Comparison of ENCODE assay signal across 8 cellular contexts in genomic region chr10:59362991-59363390, GRCh38. TPM values are rescaled to one million over a fixed set of nuclear protein-coding genes. Genes with fewer than 3 reads are reported as not detected.
DNase-seq lines count a peak whose midpoint lies in the region; ATAC-seq and TF ChIP-seq lines count a peak whose summit lies in the region.

No MANE protein-coding gene starts in this region.

- peak overlapping the region; percentile 93 for H3K4me2 ChIP-seq in parathyroid adenoma (ENCODE audit: low read length)

- H3K9ac ChIP-seq in parathyroid adenoma = no peak overlapping the region

- H3K4me1 ChIP-seq in adrenal gland (replicated peaks in 1 of 2) (peaks cover 13 to 37% of the 10 kb centered on the region in 2 donors), parathyroid adenoma (peaks cover 4% of the 10 kb centered on the region)

- TF ChIP-seq CTCF in adrenal gland (IDR thresholded peaks at IDR 0.05) (no peak), parathyroid adenoma (IDR thresholded peaks at IDR 0.05) (no peak)

- DNase-seq in D341Med (ENCODE audit: low spot score) = peak; percentile 67
- peak; percentile 47 for DNase-seq in NCI-H1048 (lab: John Stamatoyannopoulos, UW)
- DNase-seq in adrenal gland = peak; percentile 60 to 88 (median 70)
- DNase-seq in left cardiac atrium = peak; percentile 80
- DNase-seq in NOMO-1 (lab: John Stamatoyannopoulos, UW; ENCODE audit: unreplicated experiment in 2 of 2) = no peak
- DNase-seq in NCI-H2029 (lab: John Stamatoyannopoulos, UW) = no peak

- H3K9me3 ChIP-seq in adrenal gland (replicated peaks in 1 of 3) = no peaks in the 10 kb centered on the region
- no peaks in the 10 kb centered on the region for H3K9me3 ChIP-seq in parathyroid adenoma (ENCODE audit: control insufficient read depth, low read length)

- H3K79me2 ChIP-seq in parathyroid adenoma = no peaks in the 10 kb centered on the region

- intact Hi-C loops in adrenal gland (cut with DNase I) = no loop called here
- intact Hi-C loops in left cardiac atrium (cut with DNase I) = no loop called here

- 1 to 3% (median 2%) methylated on average over 10 of the region's 10 CpGs for WGBS in adrenal gland, 4 donors

- peak overlapping the region in 2 of 4 donors; percentile 61 to 81 for H3K4me3 ChIP-seq in adrenal gland
- peak overlapping the region; percentile 82 for H3K4me3 ChIP-seq in parathyroid adenoma (ENCODE audit: low read depth, low read length)

- H3K36me3 ChIP-seq in adrenal gland (replicated peaks in 1 of 2) = no peaks in the 10 kb centered on the region
- H3K36me3 ChIP-seq in parathyroid adenoma (ENCODE audit: control insufficient read depth, insufficient read depth, low read length) = no peaks in the 10 kb centered on the region

- ATAC-seq in left cardiac atrium (peak; percentile 72 to 94), HG02870 (IDR thresholded peaks at IDR 0.05; ENCODE audit: unreplicated experiment) (no peak)

- H3K27me3 ChIP-seq in adrenal gland (no peaks in the 10 kb centered on the region), parathyroid adenoma (ENCODE audit: control insufficient read depth, insufficient read depth, low read length) (no peaks in the 10 kb centered on the region)

- H2AFZ ChIP-seq in parathyroid adenoma = peak overlapping the region; percentile 89

- H3K27ac ChIP-seq in adrenal gland (peak overlapping the region; percentile 37 to 90 (median 82)), parathyroid adenoma (peak overlapping the region; percentile 82)

- TF ChIP-seq POLR2A in adrenal gland (IDR thresholded peaks at IDR 0.05) = peak in 1 of 2 donors; percentile 3

RNA-seq across cellular contexts. Expression of gene FAM13C, which starts 0.6 kb away (rescaled TPM):
- total RNA-seq in adrenal gland (10 to 100 TPM in 7 of 8 donors, 1 to 10 TPM in 1; 8.9 to 92.8 (median 39.8) TPM), left cardiac atrium (10 to 100 TPM in 1 of 2 donors, 1 to 10 TPM in 1; 4.6 to 11.9 TPM)
- polyA plus RNA-seq in adrenal gland = 10 to 100 TPM; 11.5 to 21.4 (median 13.8) TPM

Comparison
In these comparisons a context has a peak if more than half of its experiments do, and no peak if none do; other contexts are left out.
1. DNase-seq: peak in D341Med (single experiment), NCI-H1048 (single experiment), adrenal gland (7 of 7) and left cardiac atrium (single experiment); none in NOMO-1 (0 of 2) and NCI-H2029 (single experiment).